In genomic region chr15:59420986-59421618, GRCh38 we compare ENCODE assay signal across 14 cellular contexts. TPM values are rescaled to one million over a fixed set of nuclear protein-coding genes. Genes with fewer than 3 reads are reported as not detected.
DNase-seq lines count a peak whose midpoint lies in the region; ATAC-seq and TF ChIP-seq lines count a peak whose summit lies in the region.
"Had no signal": no experiment of that assay in that cellular context is flagged by ENCODE, and none has a peak within 500 bp of the region (broad histone marks: within the 10 kb centered on the region; RNA-seq: fewer than 3 reads in every experiment).

No MANE protein-coding gene starts in this region.

- peak; percentile 30 for TF ChIP-seq CTCF in chondrocyte (IDR thresholded peaks at IDR 0.05)

- DNase-seq in AG08395 (ENCODE audit: low spot score), result peak; percentile 22
- peak; percentile 12 for DNase-seq in MG63
- DNase-seq in chondrocyte (ENCODE audit: low spot score), result no peak
- DNase-seq in iPS DF 6.9 (ENCODE audit: low read depth, low spot score), result peak; percentile 68
- no peak for DNase-seq in stimulated activated CD4-positive, alpha-beta T cell treated with anti-CD3 and anti-CD28 coated beads, Interleukin-2, amount 100 ng/mL, for 24 hours
- no peak for DNase-seq in NCI-H2107 treated with DMSO at 0.1 percent for 48 hours (lab: John Stamatoyannopoulos, UW; ENCODE audit: unreplicated experiment)
- DNase-seq: heart right ventricle, NCI-H1436 treated with DMSO at 0.1 percent for 48 hours, NCI-H69, Right ventricle myocardium superior, transverse colon had no signal

- H3K4me3 ChIP-seq in MG63 (no peak overlapping the region), iPS DF 6.9 (ENCODE audit: low read length) (no peak overlapping the region)
- H3K4me3 ChIP-seq: heart right ventricle, transverse colon had no signal

- no peaks in the 10 kb centered on the region for H3K4me1 Mint-ChIP-seq in chondrocyte (ENCODE audit: low read depth)

- no peaks in the 10 kb centered on the region for H3K4me1 ChIP-seq in iPS DF 6.9 (ENCODE audit: control insufficient read depth, insufficient read depth, low read length)
- H3K4me1 ChIP-seq: heart right ventricle, transverse colon had no signal

- H3K27me3 ChIP-seq in MG63 (peaks cover 52% of the 10 kb centered on the region), iPS DF 6.9 (ENCODE audit: control insufficient read depth, insufficient read depth, low read length) (no peaks in the 10 kb centered on the region)
- H3K27me3 ChIP-seq: transverse colon had no signal

- no peak for ATAC-seq in HG02678 (IDR thresholded peaks at IDR 0.05; ENCODE audit: unreplicated experiment)
- no peak for ATAC-seq in HG02571 (IDR thresholded peaks at IDR 0.05; ENCODE audit: unreplicated experiment)
- ATAC-seq: activated naive CD4-positive, alpha-beta T cell treated with anti-CD3 and anti-CD28 coated beads, Interleukin-2, amount 50 U/mL, for 72 hours; heart right ventricle had no signal

- no peak overlapping the region for H3K4me3 Mint-ChIP-seq in chondrocyte (ENCODE audit: unreplicated experiment)

- no CpG with 5 or more reads among the region's 16 CpGs for WGBS in iPS DF 6.9 (ENCODE audit: insufficient coverage, insufficient read length)

- H3K27ac Mint-ChIP-seq in chondrocyte (ENCODE audit: unreplicated experiment), result no peak overlapping the region
- H3K27ac Mint-ChIP-seq: activated naive CD4-positive, alpha-beta T cell treated with anti-CD3 and anti-CD28 coated beads, Interleukin-2, amount 50 U/mL, for 72 hours had no signal

- no peaks in the 10 kb centered on the region for H3K36me3 Mint-ChIP-seq in chondrocyte (ENCODE audit: low read depth)
- H3K36me3 Mint-ChIP-seq: activated naive CD4-positive, alpha-beta T cell treated with anti-CD3 and anti-CD28 coated beads, Interleukin-2, amount 50 U/mL, for 72 hours had no signal

- H3K9me3 ChIP-seq in MG63 (no peaks in the 10 kb centered on the region), iPS DF 6.9 (ENCODE audit: control insufficient read depth, insufficient read depth, low read length) (no peaks in the 10 kb centered on the region)
- H3K9me3 ChIP-seq: heart right ventricle, transverse colon had no signal

- H3K27ac ChIP-seq in iPS DF 6.9 (ENCODE audit: low read length), result no peak overlapping the region
- H3K27ac ChIP-seq: heart right ventricle, transverse colon had no signal

- H3K27me3 Mint-ChIP-seq in chondrocyte (ENCODE audit: low read depth), result peaks cover 45% of the 10 kb centered on the region

- H3K36me3 ChIP-seq in MG63, result no peaks in the 10 kb centered on the region
- no peaks in the 10 kb centered on the region for H3K36me3 ChIP-seq in iPS DF 6.9 (ENCODE audit: control insufficient read depth, insufficient read depth, low read length)
- H3K36me3 ChIP-seq: heart right ventricle, transverse colon had no signal

- H3K9me3 Mint-ChIP-seq in chondrocyte (ENCODE audit: low read depth), result no peaks in the 10 kb centered on the region
- H3K9me3 Mint-ChIP-seq: activated naive CD4-positive, alpha-beta T cell treated with anti-CD3 and anti-CD28 coated beads, Interleukin-2, amount 50 U/mL, for 72 hours had no signal

RNA-seq across cellular contexts. Expression of gene FAM81A, which starts 16.9 kb away (rescaled TPM):
- total RNA-seq in MG63 (2014; rRNA removed; shearing (Covaris generic); ENCODE audit: low replicate concordance), result not detected in 2 replicates
- total RNA-seq in chondrocyte, result 0.15 to 0.54 TPM in 2 of 3 replicates, not detected in the other

RNA-seq across cellular contexts. Expression of gene MYO1E, which starts 48.4 kb away (rescaled TPM):
- 45.1 and 96.3 TPM in 2 replicates for total RNA-seq in MG63 (2014; rRNA removed; shearing (Covaris generic); ENCODE audit: low replicate concordance)
- 141 to 192 TPM (median 172 TPM) in 3 replicates for total RNA-seq in chondrocyte

Comparison
In these comparisons a context has a peak if more than half of its experiments do, and no peak if none do; other contexts are left out.
1. DNase-seq: peak in AG08395 (single experiment), MG63 (single experiment) and iPS DF 6.9 (single experiment); none in chondrocyte (single experiment), stimulated activated CD4-positive, alpha-beta T cell treated with anti-CD3 and anti-CD28 coated beads, Interleukin-2, amount 100 ng/mL, for 24 hours (0 of 2) and NCI-H2107 treated with DMSO at 0.1 percent for 48 hours (single experiment).